Comparison of ENCODE assay signal across 10 cellular contexts in the genomic region with DNA sequence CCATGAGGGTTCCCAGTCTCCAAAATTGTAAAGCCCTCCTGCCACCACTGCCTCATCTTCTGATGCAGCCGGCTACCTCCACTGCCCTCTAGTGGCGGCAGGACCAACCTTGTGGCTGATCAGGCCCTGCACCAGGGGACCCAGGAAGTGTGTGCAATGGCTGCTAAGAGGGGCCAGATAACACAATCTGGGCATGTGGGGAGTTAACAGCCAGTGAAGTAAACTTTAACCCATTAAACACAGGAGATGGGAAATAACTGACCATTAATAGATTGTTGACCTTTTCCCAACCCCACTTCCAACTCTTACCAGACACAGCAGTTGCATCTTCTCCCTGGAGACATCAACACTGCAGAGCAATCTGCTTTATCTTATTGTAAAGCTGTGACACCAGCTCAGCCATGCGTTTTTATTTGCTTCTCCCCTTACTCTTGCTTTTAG.
DNase-seq lines count a peak whose midpoint lies in the region; ATAC-seq and TF ChIP-seq lines count a peak whose summit lies in the region.
"Had no signal": no experiment of that assay in that cellular context is flagged by ENCODE, and none has a peak within 500 bp of the region (broad histone marks: within the 10 kb centered on the region; RNA-seq: fewer than 3 reads in every experiment).

No MANE protein-coding gene starts in this region.

- H3K27me3 ChIP-seq in GM23338 (ENCODE audit: insufficient read depth): no peaks in the 10 kb centered on the region
- H3K27me3 ChIP-seq: BLaER1 treated with 17β-estradiol and CSF1 and Interleukin-3, amounts not matched to agents 10 nM and 100 nM had no signal

- no peaks in the 10 kb centered on the region for H3K79me2 ChIP-seq in GM23338 (replicated peaks; ENCODE audit: insufficient read depth)

- DNase-seq in NCI-H1417 (lab: John Stamatoyannopoulos, UW) (peak; percentile 4 to 34 (median 9)), NCI-H1417 treated with DMSO at 0.1 percent for 48 hours (lab: John Stamatoyannopoulos, UW) (no peak), GM23338 (ENCODE audit: low spot score) (peak; percentile 92), KG1 (lab: John Stamatoyannopoulos, UW) (peak; percentile 1), T-cell (peak in 30 of 34 experiments; percentile 0 to 45 (median 26)), astrocyte of the spinal cord (ENCODE audit: low read depth, low spot score) (peak; percentile 20), left lobe of liver (ENCODE audit: low spot score) (no peak)
- peak; percentile 33 for DNase-seq in stimulated activated CD8-positive, alpha-beta memory T cell treated with anti-CD3 and anti-CD28 coated beads, Interleukin-4, amount 100 ng/mL, for 24 hours (ENCODE audit: low read depth)

- H2AFZ ChIP-seq in GM23338: peak overlapping the region; percentile 63; the same call in 1 of the 2 replicates

- H3K36me3 Mint-ChIP-seq in GM23338 (ENCODE audit: low read depth): peaks cover 14% of the 10 kb centered on the region; the same call in 2 of the 3 replicates
- no peaks in the 10 kb centered on the region for H3K36me3 Mint-ChIP-seq in T-cell
- H3K36me3 Mint-ChIP-seq: immature natural killer cell had no signal

- H3K27me3 Mint-ChIP-seq in GM23338 (ENCODE audit: insufficient read depth, low read depth, poor library complexity): peaks cover 1% of the 10 kb centered on the region
- peaks cover 19 to 26% of the 10 kb centered on the region in 2 donors for H3K27me3 Mint-ChIP-seq in T-cell

- H3F3A ChIP-seq in GM23338 (replicated peaks; ENCODE audit: low read depth): no peaks in the 10 kb centered on the region

- H3K4me3 ChIP-seq in GM23338 (no peak overlapping the region), astrocyte of the spinal cord (ENCODE audit: low read depth, low read length) (no peak overlapping the region)
- H3K4me3 ChIP-seq: BLaER1 treated with 17β-estradiol and CSF1 and Interleukin-3, amounts not matched to agents 10 nM and 100 nM had no signal

- H3K9me3 Mint-ChIP-seq in GM23338: no peaks in the 10 kb centered on the region
- H3K9me3 Mint-ChIP-seq in T-cell: peaks cover 0 to 8% (median 0%) of the 10 kb centered on the region in 3 donors

- POLR2A ChIA-PET in T-cell (lab: Charles Lee): no interaction called here

- peak; percentile 91 to 95 for TF ChIP-seq CTCF in GM23338 (conservative IDR thresholded peaks at IDR 0.05; ENCODE audit: low read depth in 2 of 2)
- TF ChIP-seq CTCF in astrocyte of the spinal cord (IDR thresholded peaks at IDR 0.05; ENCODE audit: low read depth, low read length): peak; percentile 88

- no peaks in the 10 kb centered on the region for H3K4me1 ChIP-seq in GM23338 (ENCODE audit: insufficient read depth)

- H3K4me2 ChIP-seq in GM23338: no peak overlapping the region

- in situ Hi-C loops in astrocyte of the spinal cord (cut with HindIII; ENCODE audit: low sequenced_read_pairs): no loop called here

- no peaks in the 10 kb centered on the region for H3K9me2 ChIP-seq in GM23338 (ENCODE audit: insufficient read depth)

- CTCF ChIA-PET in T-cell (lab: Charles Lee): no interaction called here

- H3K27ac Mint-ChIP-seq in GM23338: no peak overlapping the region
- no peak overlapping the region for H3K27ac Mint-ChIP-seq in T-cell
- H3K27ac Mint-ChIP-seq: immature natural killer cell had no signal

- H3K4me3 Mint-ChIP-seq in GM23338: no peak overlapping the region
- H3K4me3 Mint-ChIP-seq in T-cell: no peak overlapping the region
- H3K4me3 Mint-ChIP-seq: immature natural killer cell had no signal

- no peaks in the 10 kb centered on the region for H4K20me1 ChIP-seq in GM23338 (replicated peaks; ENCODE audit: insufficient read depth)
- H4K20me1 ChIP-seq: BLaER1 treated with 17β-estradiol and CSF1 and Interleukin-3, amounts not matched to agents 10 nM and 100 nM had no signal

- H3K36me3 ChIP-seq in GM23338 (ENCODE audit: insufficient read depth): no peaks in the 10 kb centered on the region
- H3K36me3 ChIP-seq: BLaER1 treated with 17β-estradiol and CSF1 and Interleukin-3, amounts not matched to agents 10 nM and 100 nM had no signal

- ATAC-seq in GM23338 (peak; percentile 100), T-cell (replicated peaks in 1 of 4) (peak in 2 of 4 experiments; percentile 31 to 43), left lobe of liver (peak; percentile 46)

- H3K4me1 Mint-ChIP-seq in GM23338 (peaks cover 3% of the 10 kb centered on the region; the same call in 2 of the 3 replicates), T-cell (no peaks in the 10 kb centered on the region)
- H3K4me1 Mint-ChIP-seq: immature natural killer cell had no signal

- 0 out of 2 replicates have a peak overlapping the region, but pooled peaks have one; percentile 32 for H3K27ac ChIP-seq in GM23338 (ENCODE audit: low read depth)
- H3K27ac ChIP-seq: BLaER1 treated with 17β-estradiol and CSF1 and Interleukin-3, amounts not matched to agents 10 nM and 100 nM had no signal

TF ChIP-seq in GM23338, 12 proteins besides CTCF, POLR2A, EP300 and RAD21:
- no peak for TF ChIP-seq NANOG (IDR thresholded peaks at IDR 0.05; ENCODE audit: borderline replicate concordance)
- TF ChIP-seq ZNF462 (CRISPR knock-in tag; IDR thresholded peaks at IDR 0.05): peak; percentile 62

Comparison
In these comparisons a context has a peak if more than half of its experiments do, and no peak if none do; other contexts are left out.
1. DNase-seq: peak in NCI-H1417 (3 of 3), GM23338 (single experiment), KG1 (single experiment), T-cell (30 of 34), astrocyte of the spinal cord (single experiment) and stimulated activated CD8-positive, alpha-beta memory T cell treated with anti-CD3 and anti-CD28 coated beads, Interleukin-4, amount 100 ng/mL, for 24 hours (single experiment); none in NCI-H1417 treated with DMSO at 0.1 percent for 48 hours (single experiment) and left lobe of liver (single experiment).